In the genomic region with DNA sequence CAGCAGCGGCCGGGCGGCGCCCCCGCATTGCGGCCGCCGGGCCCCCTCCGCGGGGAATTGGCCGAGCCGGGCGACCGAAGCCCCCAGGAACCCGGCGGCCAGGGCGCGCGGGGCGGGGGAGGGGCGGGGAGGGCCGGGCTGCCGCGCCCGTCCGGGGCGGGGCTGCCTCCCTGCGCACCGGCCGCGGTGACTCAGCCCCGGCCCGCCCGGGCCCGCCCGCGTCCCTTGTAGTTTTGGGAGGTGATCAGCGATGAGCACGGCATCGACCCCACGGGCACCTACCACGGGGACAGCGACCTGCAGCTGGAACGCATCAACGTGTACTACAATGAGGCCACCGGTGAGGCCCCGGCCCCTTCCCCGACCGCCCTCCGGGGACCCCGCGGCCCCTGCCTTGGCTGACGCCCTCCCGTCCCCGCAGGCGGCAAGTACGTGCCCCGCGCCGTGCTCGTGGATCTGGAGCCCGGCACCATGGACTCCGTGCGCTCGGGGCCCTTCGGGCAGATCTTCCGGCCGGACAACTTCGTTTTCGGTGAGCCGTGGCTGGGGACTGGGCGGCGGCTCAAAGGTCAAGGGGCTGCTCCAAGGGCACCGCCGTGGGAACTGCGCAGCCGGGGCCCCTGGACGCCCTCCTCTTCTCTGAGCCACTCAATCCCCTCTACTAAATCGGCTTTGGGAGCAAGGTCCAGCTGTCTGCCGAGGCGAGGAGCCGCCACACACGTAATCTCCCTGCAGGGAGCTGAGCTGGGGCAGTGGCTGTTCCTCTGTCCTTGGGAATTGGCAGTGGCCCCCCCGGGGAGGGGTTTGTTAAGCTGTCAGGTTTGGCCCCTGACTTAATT, we compare ENCODE assay signal across 8 cellular contexts. TPM values are rescaled to one million over a fixed set of nuclear protein-coding genes. Genes with fewer than 3 reads are reported as not detected.
DNase-seq lines count a peak whose midpoint lies in the region; ATAC-seq lines count a peak whose summit lies in the region.

No MANE protein-coding gene starts in this region.

- DNase-seq in activated CD4-positive, alpha-beta T cell treated with anti-CD3 and anti-CD28 coated beads, Interleukin-2, amount 10 ng/mL, durations not matched to agents 7 days and 5 days, result peak; percentile 65
- peak; percentile 49 for DNase-seq in dermis blood vessel endothelial cell
- peak in 1 of 2 donors; percentile 42 for DNase-seq in memory B cell (ENCODE audit: low spot score in 2 of 2)
- DNase-seq in stimulated activated CD8-positive, alpha-beta memory T cell treated with anti-CD3 and anti-CD28 coated beads, Interleukin-15, amount 100 ng/mL, for 48 hours (ENCODE audit: low read depth in 2 of 2), result peak; percentile 56 to 61

- ATAC-seq in GM19452 (IDR thresholded peaks at IDR 0.05; ENCODE audit: unreplicated experiment), result peak; percentile 5
- peak; percentile 4 for ATAC-seq in memory B cell (ENCODE audit: low read depth)
- no peak for ATAC-seq in GM21515 (IDR thresholded peaks at IDR 0.05; ENCODE audit: unreplicated experiment)
- no peak for ATAC-seq in HG02623 (IDR thresholded peaks at IDR 0.05; ENCODE audit: unreplicated experiment)

- no peaks in the 10 kb centered on the region for H3K9me3 ChIP-seq in HUES6 (ENCODE audit: control insufficient read depth, insufficient read depth, low read depth, low read length)

- peaks cover 33% of the 10 kb centered on the region for H3K4me1 Mint-ChIP-seq in activated CD4-positive, alpha-beta T cell treated with anti-CD3 and anti-CD28 coated beads, Interleukin-2, amount 10 ng/mL, durations not matched to agents 7 days and 5 days
- peaks cover 19% of the 10 kb centered on the region for H3K4me1 Mint-ChIP-seq in memory B cell

- H3K27me3 Mint-ChIP-seq in activated CD4-positive, alpha-beta T cell treated with anti-CD3 and anti-CD28 coated beads, Interleukin-2, amount 10 ng/mL, durations not matched to agents 7 days and 5 days, result no peaks in the 10 kb centered on the region
- no peaks in the 10 kb centered on the region for H3K27me3 Mint-ChIP-seq in memory B cell

- peak overlapping the region; percentile 87 for H3K4me3 Mint-ChIP-seq in activated CD4-positive, alpha-beta T cell treated with anti-CD3 and anti-CD28 coated beads, Interleukin-2, amount 10 ng/mL, durations not matched to agents 7 days and 5 days
- H3K4me3 Mint-ChIP-seq in memory B cell, result peak overlapping the region; percentile 72

- H3K4me3 ChIP-seq in HUES6 (ENCODE audit: low read depth, low read length), result peak overlapping the region; percentile 72

- no peaks in the 10 kb centered on the region for H3K27me3 ChIP-seq in HUES6 (ENCODE audit: control insufficient read depth, insufficient read depth, low read length)

- CTCF ChIA-PET in activated CD4-positive, alpha-beta T cell treated with anti-CD3 and anti-CD28 coated beads, Interleukin-2, amount 10 ng/mL, durations not matched to agents 7 days and 5 days (lab: Charles Lee), result interaction anchor here (1.0 to 6.5 kb wide), 9 partner anchors 12 to 213 kb away, joined by 3 to 65 read pairs (median 5); partner anchors contain the start of genes CYSRT1, MAN1B1, NELFB and RNF208

- no peaks in the 10 kb centered on the region for H3K9me3 Mint-ChIP-seq in activated CD4-positive, alpha-beta T cell treated with anti-CD3 and anti-CD28 coated beads, Interleukin-2, amount 10 ng/mL, durations not matched to agents 7 days and 5 days
- no peaks in the 10 kb centered on the region for H3K9me3 Mint-ChIP-seq in memory B cell

- peak overlapping the region; percentile 74 for H3K9ac ChIP-seq in HUES6 (ENCODE audit: low read length)

- peaks cover 21% of the 10 kb centered on the region for H3K36me3 ChIP-seq in HUES6 (ENCODE audit: control insufficient read depth, insufficient read depth, low read length)

- POLR2A ChIA-PET in activated CD4-positive, alpha-beta T cell treated with anti-CD3 and anti-CD28 coated beads, Interleukin-2, amount 10 ng/mL, durations not matched to agents 7 days and 5 days (lab: Charles Lee), result interaction anchor here (0.8 to 1.4 kb wide), 9 partner anchors 13 to 220 kb away, joined by 3 to 11 read pairs (median 4); partner anchors contain the start of genes MAN1B1, NELFB and NRARP

- H3K36me3 Mint-ChIP-seq in activated CD4-positive, alpha-beta T cell treated with anti-CD3 and anti-CD28 coated beads, Interleukin-2, amount 10 ng/mL, durations not matched to agents 7 days and 5 days (ENCODE audit: low read depth), result peaks cover 24% of the 10 kb centered on the region
- no peaks in the 10 kb centered on the region for H3K36me3 Mint-ChIP-seq in memory B cell

- peak overlapping the region; percentile 88 for H3K27ac Mint-ChIP-seq in activated CD4-positive, alpha-beta T cell treated with anti-CD3 and anti-CD28 coated beads, Interleukin-2, amount 10 ng/mL, durations not matched to agents 7 days and 5 days
- peak overlapping the region; percentile 90 for H3K27ac Mint-ChIP-seq in memory B cell

- H3K27ac ChIP-seq in HUES6 (ENCODE audit: low read depth, low read length), result peak overlapping the region; percentile 45; the same call in 1 of the 2 replicates

- H3K4me1 ChIP-seq in HUES6 (ENCODE audit: control insufficient read depth, insufficient read depth, low read length), result peaks cover 45% of the 10 kb centered on the region

RNA-seq across cellular contexts. Expression of gene TUBB4B, which starts 0.6 kb away (rescaled TPM):
- total RNA-seq in activated CD4-positive, alpha-beta T cell treated with anti-CD3 and anti-CD28 coated beads, Interleukin-2, amount 10 ng/mL, durations not matched to agents 7 days and 5 days, result 100 to 1,000 TPM; 355 to 382 TPM
- total RNA-seq in dermis blood vessel endothelial cell, result 128 and 305 TPM in 2 replicates

RNA-seq across cellular contexts. Expression of gene STPG3, which starts 9.4 kb away (rescaled TPM):
- not detected for total RNA-seq in activated CD4-positive, alpha-beta T cell treated with anti-CD3 and anti-CD28 coated beads, Interleukin-2, amount 10 ng/mL, durations not matched to agents 7 days and 5 days
- total RNA-seq in dermis blood vessel endothelial cell, result 0.34 TPM in 1 of 2 replicates, not detected in the other

RNA-seq across cellular contexts. Expression of gene SLC34A3, which starts 11.0 kb away (rescaled TPM):
- not detected for total RNA-seq in activated CD4-positive, alpha-beta T cell treated with anti-CD3 and anti-CD28 coated beads, Interleukin-2, amount 10 ng/mL, durations not matched to agents 7 days and 5 days
- total RNA-seq in dermis blood vessel endothelial cell, result not detected in 2 replicates

RNA-seq across cellular contexts. Expression of gene NELFB, which starts 13.4 kb away (rescaled TPM):
- total RNA-seq in activated CD4-positive, alpha-beta T cell treated with anti-CD3 and anti-CD28 coated beads, Interleukin-2, amount 10 ng/mL, durations not matched to agents 7 days and 5 days, result 10 to 100 TPM; 54.1 to 66.6 TPM
- total RNA-seq in dermis blood vessel endothelial cell, result 55.3 and 83.7 TPM in 2 replicates

RNA-seq across cellular contexts. Expression of gene RNF224, which starts 14.4 kb away (rescaled TPM):
- under 1 TPM in 1 of 2 experiments, not detected in 1; 0.10 TPM for total RNA-seq in activated CD4-positive, alpha-beta T cell treated with anti-CD3 and anti-CD28 coated beads, Interleukin-2, amount 10 ng/mL, durations not matched to agents 7 days and 5 days
- not detected in 2 replicates for total RNA-seq in dermis blood vessel endothelial cell

Comparison
In these comparisons a context has a peak if more than half of its experiments do, and no peak if none do; other contexts are left out.
1. ATAC-seq: peak in GM19452 (single experiment) and memory B cell (single experiment); none in GM21515 (single experiment) and HG02623 (single experiment).